16 cellular contexts compared by ENCODE assay signal in the genomic region with DNA sequence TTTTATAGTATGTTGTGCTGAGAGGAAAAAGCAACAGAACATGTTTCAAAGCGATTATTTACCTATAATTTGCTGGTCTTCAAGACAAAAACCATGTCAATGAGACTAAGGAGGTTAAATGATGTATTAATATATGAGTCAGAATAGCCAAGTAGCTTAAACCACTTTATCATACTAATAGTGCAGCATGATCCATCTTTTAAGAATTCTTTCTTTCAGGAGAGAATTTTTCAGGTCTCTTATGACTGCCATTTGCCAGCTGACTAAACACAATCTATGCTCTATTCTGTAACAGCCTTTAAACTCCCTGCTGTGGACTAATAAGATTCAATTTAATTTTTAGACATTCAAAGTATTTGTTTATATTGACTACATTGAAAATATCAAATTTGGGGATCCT.
"Had no signal": no experiment of that assay in that cellular context is flagged by ENCODE, and none has a peak within 500 bp of the region (broad histone marks: within the 10 kb centered on the region; RNA-seq: fewer than 3 reads in every experiment).

No MANE protein-coding gene starts in this region.

- H3K9me3 Mint-ChIP-seq: activated naive CD8-positive, alpha-beta T cell treated with anti-CD3 and anti-CD28 coated beads for 36 hours; activated T-cell treated with anti-CD3 and anti-CD28 coated beads, Interleukin-2, amount 50 U/mL, for 4 hours; nephron; T-helper 2 cell treated with Interferon-gamma antibody and Interleukin-4, amounts not matched to agents 5 μg/mL and 100 μg/mL, for 36 hours had no signal

- H3K4me1 Mint-ChIP-seq: activated naive CD8-positive, alpha-beta T cell treated with anti-CD3 and anti-CD28 coated beads for 36 hours; immature natural killer cell had no signal

- H3K36me3 Mint-ChIP-seq: activated naive CD8-positive, alpha-beta T cell treated with anti-CD3 and anti-CD28 coated beads for 36 hours had no signal

- DNase-seq: activated CD4-positive, alpha-beta T cell treated with anti-CD3 and anti-CD28 coated beads, Interleukin-2, amount 50 U/mL, for 48 hours; activated effector memory CD4-positive, alpha-beta T cell treated with anti-CD3 and anti-CD28 coated beads, Interleukin-2, amount 50 U/mL, for 16 hours; activated naive CD8-positive, alpha-beta T cell treated with anti-CD3 and anti-CD28 coated beads for 36 hours; activated T-cell treated with anti-CD3 and anti-CD28 coated beads, Interleukin-2, amount 50 U/mL, for 4 hours; anterior cingulate cortex; central memory CD4-positive, alpha-beta T cell; cortex of kidney; effector CD8-positive, alpha-beta T cell; immature natural killer cell; left colon; stimulated activated CD4-positive, alpha-beta T cell treated with anti-CD3 and anti-CD28 coated beads, Interleukin-12 subunit alpha, Interleukin-12 subunit beta, amount 100 ng/mL, for 4 hours; stimulated activated naive CD4-positive, alpha-beta T cell; SW 1271; trophoblast cell had no signal

- H3K27me3 Mint-ChIP-seq: activated naive CD8-positive, alpha-beta T cell treated with anti-CD3 and anti-CD28 coated beads for 36 hours had no signal

- H3K27ac Mint-ChIP-seq: activated naive CD8-positive, alpha-beta T cell treated with anti-CD3 and anti-CD28 coated beads for 36 hours; immature natural killer cell; nephron; T-helper 2 cell treated with Interferon-gamma antibody and Interleukin-4, amounts not matched to agents 5 μg/mL and 100 μg/mL, for 36 hours had no signal

- H3K4me3 Mint-ChIP-seq: activated naive CD8-positive, alpha-beta T cell treated with anti-CD3 and anti-CD28 coated beads for 36 hours; activated T-cell treated with anti-CD3 and anti-CD28 coated beads, Interleukin-2, amount 50 U/mL, for 4 hours; immature natural killer cell; nephron; T-helper 2 cell treated with Interferon-gamma antibody and Interleukin-4, amounts not matched to agents 5 μg/mL and 100 μg/mL, for 36 hours had no signal
